Comparison of ENCODE assay signal across 8 cellular contexts in the genomic region with DNA sequence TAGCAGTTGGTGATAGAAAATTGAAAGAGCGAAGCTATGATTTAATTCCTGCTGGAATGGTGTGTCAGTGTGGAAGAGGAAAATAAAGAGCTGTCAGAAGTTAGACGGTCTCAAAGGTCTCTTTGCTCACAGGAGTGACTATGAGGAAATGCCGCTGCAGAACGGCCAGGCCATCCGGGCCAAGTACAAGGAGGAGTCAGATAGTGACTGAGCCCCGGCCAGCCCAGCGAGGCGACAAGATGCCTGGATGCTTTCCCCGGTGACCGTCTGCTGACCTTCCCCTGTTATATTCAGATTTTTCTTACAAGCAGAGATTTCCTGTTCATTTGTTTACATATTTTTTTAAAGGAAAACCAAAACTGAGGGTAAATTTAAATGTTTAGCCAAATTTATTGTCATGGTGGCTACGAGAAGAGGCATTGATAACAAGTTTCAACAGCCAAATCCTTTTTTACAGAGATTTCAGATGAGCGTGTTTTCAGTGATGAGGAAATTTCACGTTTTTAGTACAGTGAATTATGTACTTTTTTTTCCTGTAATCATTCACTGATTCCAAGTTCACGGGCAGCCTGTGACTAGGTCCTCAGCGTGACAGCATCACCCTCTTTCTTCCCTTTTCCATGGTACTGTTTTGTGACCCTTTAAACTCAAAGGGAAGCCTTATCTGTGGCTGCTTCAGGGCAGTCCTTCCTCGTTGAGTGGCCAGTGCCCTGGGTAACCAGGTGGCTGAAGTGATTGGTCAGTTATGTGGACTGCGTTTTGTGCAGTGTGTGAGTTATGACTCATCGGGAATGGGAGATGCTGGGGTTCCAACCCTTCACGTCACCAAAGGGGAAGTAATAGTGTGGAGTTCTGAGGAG. TPM values are rescaled to one million over a fixed set of nuclear protein-coding genes. Genes with fewer than 3 reads are reported as not detected.
DNase-seq lines count a peak whose midpoint lies in the region; ATAC-seq and TF ChIP-seq lines count a peak whose summit lies in the region.

No MANE protein-coding gene starts in this region.

- peaks cover 50% of the 10 kb centered on the region for H3K4me1 Mint-ChIP-seq in activated CD8-positive, alpha-beta T cell treated with anti-CD3 and anti-CD28 coated beads for 36 hours (ENCODE audit: low read depth)
- peaks cover 31% of the 10 kb centered on the region for H3K4me1 Mint-ChIP-seq in glutamatergic neuron (ENCODE audit: low read depth, unreplicated experiment)

- H3K27me3 Mint-ChIP-seq in activated CD8-positive, alpha-beta T cell treated with anti-CD3 and anti-CD28 coated beads for 36 hours, result no peaks in the 10 kb centered on the region
- H3K27me3 Mint-ChIP-seq in glutamatergic neuron (ENCODE audit: unreplicated experiment), result peaks cover 20% of the 10 kb centered on the region

- no peaks in the 10 kb centered on the region for H3K36me3 ChIP-seq in prostate gland

- no peaks in the 10 kb centered on the region for H3K9me3 ChIP-seq in prostate gland

- TF ChIP-seq CTCF in activated CD8-positive, alpha-beta T cell treated with anti-CD3 and anti-CD28 coated beads for 36 hours (IDR thresholded peaks at IDR 0.05), result no peak
- TF ChIP-seq CTCF in glutamatergic neuron (IDR thresholded peaks at IDR 0.05; ENCODE audit: partially characterized antibody, unreplicated experiment) (no peak), prostate gland (IDR thresholded peaks at IDR 0.05) (no peak)

- H3K27ac Mint-ChIP-seq in activated CD8-positive, alpha-beta T cell treated with anti-CD3 and anti-CD28 coated beads for 36 hours, result peak overlapping the region; percentile 77
- H3K27ac Mint-ChIP-seq in glutamatergic neuron (ENCODE audit: unreplicated experiment), result peak overlapping the region; percentile 46

- POLR2A ChIA-PET in activated CD8-positive, alpha-beta T cell treated with anti-CD3 and anti-CD28 coated beads for 36 hours (lab: Charles Lee), result no interaction called here

- H3K27ac ChIP-seq in prostate gland, result peak overlapping the region; percentile 60 to 68

- no peak overlapping the region for H3K4me3 Mint-ChIP-seq in activated CD8-positive, alpha-beta T cell treated with anti-CD3 and anti-CD28 coated beads for 36 hours
- H3K4me3 Mint-ChIP-seq in glutamatergic neuron (ENCODE audit: unreplicated experiment), result no peak overlapping the region

- H3K9me3 Mint-ChIP-seq in activated CD8-positive, alpha-beta T cell treated with anti-CD3 and anti-CD28 coated beads for 36 hours, result no peaks in the 10 kb centered on the region
- H3K9me3 Mint-ChIP-seq in glutamatergic neuron (ENCODE audit: unreplicated experiment), result peaks cover 22% of the 10 kb centered on the region

- CTCF ChIA-PET in activated CD8-positive, alpha-beta T cell treated with anti-CD3 and anti-CD28 coated beads for 36 hours (lab: Charles Lee), result interaction anchor here (1.0 to 4.5 kb wide), 2 partner anchors 59 to 60 kb away, joined by 6 to 35 read pairs; no protein-coding TSS in a partner anchor

- no peak overlapping the region for H3K4me3 ChIP-seq in prostate gland

- WGBS in prostate gland, result 30% methylated on average over 19 of the region's 19 CpGs

- TF ChIP-seq POLR2A in prostate gland (IDR thresholded peaks at IDR 0.05), result peak; percentile 26

- intact Hi-C loops in activated CD8-positive, alpha-beta T cell treated with anti-CD3 and anti-CD28 coated beads for 36 hours (cut with micrococcal nuclease), result no loop called here
- intact Hi-C loops in prostate gland (cut with DNase I), result no loop called here

- no peaks in the 10 kb centered on the region for H3K27me3 ChIP-seq in prostate gland (replicated peaks; ENCODE audit: insufficient read depth)

- peaks cover 59% of the 10 kb centered on the region for H3K36me3 Mint-ChIP-seq in activated CD8-positive, alpha-beta T cell treated with anti-CD3 and anti-CD28 coated beads for 36 hours (ENCODE audit: low read depth)
- H3K36me3 Mint-ChIP-seq in glutamatergic neuron (ENCODE audit: unreplicated experiment), result peaks cover 6% of the 10 kb centered on the region

- H3K4me1 ChIP-seq in prostate gland (replicated peaks), result no peaks in the 10 kb centered on the region

- DNase-seq in H4 (ENCODE audit: low spot score) (peak; percentile 55), glutamatergic neuron (no peak), prostate gland (ENCODE audit: low spot score) (no peak), NCI-H446 (lab: John Stamatoyannopoulos, UW) (no peak), 8988T (no peak), NCI-H774 (lab: John Stamatoyannopoulos, UW) (no peak)
- no peak for DNase-seq in activated CD8-positive, alpha-beta T cell treated with anti-CD3 and anti-CD28 coated beads for 36 hours

- no peak for ATAC-seq in activated CD8-positive, alpha-beta T cell treated with anti-CD3 and anti-CD28 coated beads for 36 hours
- ATAC-seq in GM21367 (IDR thresholded peaks at IDR 0.05; ENCODE audit: unreplicated experiment), result no peak

RNA-seq across cellular contexts. Expression of a gene that starts 12.6 kb away (rescaled TPM):
- total RNA-seq in H4 (2014; rRNA removed; shearing (Covaris generic)), result 40.1 and 58.7 TPM in 2 replicates
- 10 to 100 TPM; 94.3 to 98.3 TPM for total RNA-seq in activated CD8-positive, alpha-beta T cell treated with anti-CD3 and anti-CD28 coated beads for 36 hours
- total RNA-seq in glutamatergic neuron (ENCODE audit: unreplicated experiment), result 261 TPM
- total RNA-seq in prostate gland, result 100 to 1,000 TPM in 1 of 2 donors, 10 to 100 TPM in 1; 95.9 to 138 TPM

RNA-seq across cellular contexts. Expression of a gene that starts 17.9 kb away (rescaled TPM):
- total RNA-seq in H4 (2014; rRNA removed; shearing (Covaris generic)), result 1.0 TPM in 1 of 2 replicates, not detected in the other
- 100 to 1,000 TPM; 151 to 163 TPM for total RNA-seq in activated CD8-positive, alpha-beta T cell treated with anti-CD3 and anti-CD28 coated beads for 36 hours
- 2.8 TPM for total RNA-seq in glutamatergic neuron (ENCODE audit: unreplicated experiment)
- total RNA-seq in prostate gland, result 10 to 100 TPM in 1 of 2 donors, 1 to 10 TPM in 1; 9.9 to 12.1 TPM

Comparison
In these comparisons a context has a peak if more than half of its experiments do, and no peak if none do; other contexts are left out.
1. RNA of a gene that starts 17.9 kb away (total RNA-seq): 151 to 163 TPM in activated CD8-positive, alpha-beta T cell treated with anti-CD3 and anti-CD28 coated beads for 36 hours; 9.9 to 12.1 TPM in prostate gland, 2.8 TPM in glutamatergic neuron (single experiment) and 1.0 TPM in H4; every median in the first group is over 10 times any median in the second.